In the genomic region with DNA sequence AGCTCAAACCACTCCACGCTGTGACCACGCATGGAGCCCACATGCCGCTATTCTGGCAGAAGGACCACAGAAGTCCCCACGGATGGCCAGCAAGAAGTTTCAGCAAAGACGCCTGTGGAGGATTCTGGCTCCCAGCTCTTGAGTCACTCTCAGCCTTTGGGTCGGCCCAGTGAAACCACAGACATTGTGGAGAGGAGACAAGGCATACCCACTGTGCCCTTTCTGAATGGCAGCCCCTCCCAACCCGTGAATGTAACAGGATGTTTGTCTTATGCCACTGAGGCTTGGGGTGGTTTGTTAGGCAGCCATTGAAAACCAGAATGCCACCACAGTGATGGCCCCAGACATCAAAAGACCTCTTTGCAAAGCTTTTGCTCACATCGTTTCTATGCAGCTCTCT, we compare ENCODE assay signal across 15 cellular contexts. TPM values are rescaled to one million over a fixed set of nuclear protein-coding genes. Genes with fewer than 3 reads are reported as not detected.
"Had no signal": no experiment of that assay in that cellular context is flagged by ENCODE, and none has a peak within 500 bp of the region (broad histone marks: within the 10 kb centered on the region; RNA-seq: fewer than 3 reads in every experiment).

No MANE protein-coding gene starts in this region.

- H3K4me3 Mint-ChIP-seq: activated naive CD8-positive, alpha-beta T cell; stimulated activated naive B cell treated with anti-CD40 and anti-IgM and Interleukin-4, amounts not matched to agents 10 μg/mL and 1 μg/mL and 100 μg/mL, for 72 hours had no signal

- H3K4me3 ChIP-seq: esophagus squamous epithelium, smooth muscle cell had no signal

- DNase-seq: activated gamma-delta T cell; activated T-cell treated with anti-CD3 and anti-CD28 coated beads, Interleukin-2, amount 50 U/mL, for 48 hours; anterior cingulate cortex; esophagus squamous epithelium; foreskin fibroblast; head of caudate nucleus; mesenchymal stem cell; retina; stimulated activated CD4-positive, alpha-beta T cell treated with anti-CD3 and anti-CD28 coated beads, Interleukin-1b, Interleukin-23, amount 100 ng/mL, for 48 hours; stimulated activated naive B cell treated with anti-CD40 and anti-IgM and Interleukin-4, amounts not matched to agents 10 μg/mL and 1 μg/mL and 100 μg/mL, for 72 hours; trophoblast cell had no signal

- H3K9me3 ChIP-seq: esophagus squamous epithelium had no signal

- H3K27me3 ChIP-seq: esophagus squamous epithelium had no signal

- H3K27ac ChIP-seq: esophagus squamous epithelium had no signal

- H3K27ac Mint-ChIP-seq: activated naive CD8-positive, alpha-beta T cell; stimulated activated naive B cell treated with anti-CD40 and anti-IgM and Interleukin-4, amounts not matched to agents 10 μg/mL and 1 μg/mL and 100 μg/mL, for 72 hours had no signal

- H3K27me3 Mint-ChIP-seq: activated naive CD8-positive, alpha-beta T cell had no signal

- H3K36me3 Mint-ChIP-seq: activated naive CD8-positive, alpha-beta T cell had no signal

- ATAC-seq: activated CD4-positive, CD25-positive, alpha-beta regulatory T cell treated with anti-CD3 and anti-CD28 coated beads, Interleukin-2, amount 50 U/mL, for 24 hours; left lobe of liver; stimulated activated naive B cell treated with anti-CD40 and anti-IgM and Interleukin-4, amounts not matched to agents 10 μg/mL and 1 μg/mL and 100 μg/mL, for 72 hours had no signal

- H3K36me3 ChIP-seq: esophagus squamous epithelium had no signal

RNA-seq across cellular contexts. Expression of a gene that starts 42.7 kb away (rescaled TPM):
- total RNA-seq: smooth muscle cell had no signal
